2 cellular contexts compared by ENCODE assay signal in the genomic region with DNA sequence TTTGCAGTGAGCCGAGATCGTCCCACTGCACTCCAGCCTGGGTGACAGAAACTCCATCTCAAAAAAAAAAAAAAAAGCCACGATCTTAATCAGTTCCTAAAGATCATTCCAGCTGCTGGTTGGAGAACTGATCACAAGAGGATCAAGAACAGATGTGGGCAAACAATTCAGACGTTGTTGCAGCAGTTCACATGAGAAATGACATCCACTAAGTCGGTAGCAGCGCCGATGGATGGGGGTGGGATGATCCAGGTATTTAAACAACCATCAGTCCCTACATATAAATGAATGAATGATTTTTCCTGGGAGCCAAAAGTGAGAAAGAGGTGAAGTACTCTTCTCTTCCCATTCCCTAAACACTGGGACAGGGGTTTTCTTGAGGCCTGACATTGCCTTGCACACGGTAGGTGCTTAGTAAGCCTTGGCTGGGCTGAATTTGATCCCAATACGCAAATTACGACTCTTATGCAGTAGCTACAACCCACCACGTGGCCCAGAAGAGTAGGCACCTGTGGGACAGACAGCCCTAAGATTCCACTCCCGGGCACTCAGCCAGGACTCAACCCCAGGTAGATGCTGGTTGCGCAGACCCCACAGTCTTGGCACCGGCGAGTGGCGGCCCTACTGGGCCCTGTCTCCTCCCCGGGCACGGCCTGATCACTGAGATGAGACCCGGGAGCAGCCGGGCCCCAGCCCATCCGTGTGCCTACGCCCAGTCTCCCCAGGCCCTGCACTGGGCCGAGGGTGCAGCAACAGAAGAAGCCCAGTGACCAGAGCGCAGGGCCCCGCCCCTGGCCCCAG.
TF ChIP-seq lines count a peak whose summit lies in the region.

No MANE protein-coding gene starts in this region.

TF ChIP-seq in K562, 482 proteins besides CTCF, POLR2A, EP300 and RAD21 (continues in another document):
- TF ChIP-seq SIN3A (IDR thresholded peaks at IDR 0.05; ENCODE audit: borderline replicate concordance in 2 of 2, control insufficient read depth in 1 of 2, low read depth in 2 of 2, low read length in 2 of 2) (peak in 1 of 2 experiments; percentile 66; a peak in 1 of 4 replicates), FIP1L1 (IDR thresholded peaks at IDR 0.05; ENCODE audit: low read depth, low read length, poor library complexity, severe bottlenecking) (no peak), TAF7 (tag; IDR thresholded peaks at IDR 0.05) (no peak), ZNF24 (IDR thresholded peaks at IDR 0.05) (peak; percentile 50; the same call in 1 of the 2 replicates), ZFX (CRISPR knock-in tag; IDR thresholded peaks at IDR 0.05) (peak; percentile 81), HDAC1 (IDR thresholded peaks at IDR 0.05) (peak in 1 of 2 experiments; percentile 40; a peak in 2 of 4 replicates), PHF8 (IDR thresholded peaks at IDR 0.05; ENCODE audit: borderline replicate concordance, low read length) (peak; percentile 64; the same call in 1 of the 2 replicates), CEBPG (CRISPR knock-in tag; IDR thresholded peaks at IDR 0.05) (no peak), CEBPG (tag; conservative IDR thresholded peaks at IDR 0.05 in 1 of 2, IDR thresholded peaks at IDR 0.05 in 1 of 2) (no peak), ZNF232 (CRISPR knock-in tag; IDR thresholded peaks at IDR 0.05) (0 out of 2 replicates have a peak, but pooled peaks have one; percentile 35), TCF7 (IDR thresholded peaks at IDR 0.05; ENCODE audit: borderline replicate concordance) (no peak), NFIC (IDR thresholded peaks at IDR 0.05) (peak; percentile 78), ERF (CRISPR knock-in tag; IDR thresholded peaks at IDR 0.05) (0 out of 2 replicates have a peak, but pooled peaks have one; percentile 76), RAD51 (IDR thresholded peaks at IDR 0.05; ENCODE audit: borderline replicate concordance, low read depth) (peak; percentile 45; the same call in 1 of the 2 replicates), CC2D1A (IDR thresholded peaks at IDR 0.05) (no peak)
- TF ChIP-seq, protein P1, sequence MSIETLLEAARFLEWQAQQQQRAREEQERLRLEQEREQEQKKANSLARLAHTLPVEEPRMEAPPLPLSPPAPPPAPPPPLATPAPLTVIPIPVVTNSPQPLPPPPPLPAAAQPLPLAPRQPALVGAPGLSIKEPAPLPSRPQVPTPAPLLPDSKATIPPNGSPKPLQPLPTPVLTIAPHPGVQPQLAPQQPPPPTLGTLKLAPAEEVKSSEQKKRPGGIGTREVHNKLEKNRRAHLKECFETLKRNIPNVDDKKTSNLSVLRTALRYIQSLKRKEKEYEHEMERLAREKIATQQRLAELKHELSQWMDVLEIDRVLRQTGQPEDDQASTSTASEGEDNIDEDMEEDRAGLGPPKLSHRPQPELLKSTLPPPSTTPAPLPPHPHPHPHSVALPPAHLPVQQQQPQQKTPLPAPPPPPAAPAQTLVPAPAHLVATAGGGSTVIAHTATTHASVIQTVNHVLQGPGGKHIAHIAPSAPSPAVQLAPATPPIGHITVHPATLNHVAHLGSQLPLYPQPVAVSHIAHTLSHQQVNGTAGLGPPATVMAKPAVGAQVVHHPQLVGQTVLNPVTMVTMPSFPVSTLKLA (conservative IDR thresholded peaks at IDR 0.05): peak; percentile 78 to 85
- TF ChIP-seq, protein P2, sequence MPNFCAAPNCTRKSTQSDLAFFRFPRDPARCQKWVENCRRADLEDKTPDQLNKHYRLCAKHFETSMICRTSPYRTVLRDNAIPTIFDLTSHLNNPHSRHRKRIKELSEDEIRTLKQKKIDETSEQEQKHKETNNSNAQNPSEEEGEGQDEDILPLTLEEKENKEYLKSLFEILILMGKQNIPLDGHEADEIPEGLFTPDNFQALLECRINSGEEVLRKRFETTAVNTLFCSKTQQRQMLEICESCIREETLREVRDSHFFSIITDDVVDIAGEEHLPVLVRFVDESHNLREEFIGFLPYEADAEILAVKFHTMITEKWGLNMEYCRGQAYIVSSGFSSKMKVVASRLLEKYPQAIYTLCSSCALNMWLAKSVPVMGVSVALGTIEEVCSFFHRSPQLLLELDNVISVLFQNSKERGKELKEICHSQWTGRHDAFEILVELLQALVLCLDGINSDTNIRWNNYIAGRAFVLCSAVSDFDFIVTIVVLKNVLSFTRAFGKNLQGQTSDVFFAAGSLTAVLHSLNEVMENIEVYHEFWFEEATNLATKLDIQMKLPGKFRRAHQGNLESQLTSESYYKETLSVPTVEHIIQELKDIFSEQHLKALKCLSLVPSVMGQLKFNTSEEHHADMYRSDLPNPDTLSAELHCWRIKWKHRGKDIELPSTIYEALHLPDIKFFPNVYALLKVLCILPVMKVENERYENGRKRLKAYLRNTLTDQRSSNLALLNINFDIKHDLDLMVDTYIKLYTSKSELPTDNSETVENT (CRISPR knock-in tag; IDR thresholded peaks at IDR 0.05): peak; percentile 27; the same call in 1 of the 2 replicates
- TF ChIP-seq, protein P3, sequence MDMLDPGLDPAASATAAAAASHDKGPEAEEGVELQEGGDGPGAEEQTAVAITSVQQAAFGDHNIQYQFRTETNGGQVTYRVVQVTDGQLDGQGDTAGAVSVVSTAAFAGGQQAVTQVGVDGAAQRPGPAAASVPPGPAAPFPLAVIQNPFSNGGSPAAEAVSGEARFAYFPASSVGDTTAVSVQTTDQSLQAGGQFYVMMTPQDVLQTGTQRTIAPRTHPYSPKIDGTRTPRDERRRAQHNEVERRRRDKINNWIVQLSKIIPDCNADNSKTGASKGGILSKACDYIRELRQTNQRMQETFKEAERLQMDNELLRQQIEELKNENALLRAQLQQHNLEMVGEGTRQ (CRISPR knock-in tag; IDR thresholded peaks at IDR 0.05): peak; percentile 63
- TF ChIP-seq, protein P4, sequence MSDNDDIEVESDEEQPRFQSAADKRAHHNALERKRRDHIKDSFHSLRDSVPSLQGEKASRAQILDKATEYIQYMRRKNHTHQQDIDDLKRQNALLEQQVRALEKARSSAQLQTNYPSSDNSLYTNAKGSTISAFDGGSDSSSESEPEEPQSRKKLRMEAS (CRISPR knock-in tag; IDR thresholded peaks at IDR 0.05): peak; percentile 72
- TF ChIP-seq, protein P5, sequence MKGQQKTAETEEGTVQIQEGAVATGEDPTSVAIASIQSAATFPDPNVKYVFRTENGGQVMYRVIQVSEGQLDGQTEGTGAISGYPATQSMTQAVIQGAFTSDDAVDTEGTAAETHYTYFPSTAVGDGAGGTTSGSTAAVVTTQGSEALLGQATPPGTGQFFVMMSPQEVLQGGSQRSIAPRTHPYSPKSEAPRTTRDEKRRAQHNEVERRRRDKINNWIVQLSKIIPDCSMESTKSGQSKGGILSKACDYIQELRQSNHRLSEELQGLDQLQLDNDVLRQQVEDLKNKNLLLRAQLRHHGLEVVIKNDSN (CRISPR knock-in tag; IDR thresholded peaks at IDR 0.05): peak; percentile 75

TF ChIP-seq in liver, 16 proteins besides CTCF, POLR2A, EP300 and RAD21:
- no peak for TF ChIP-seq TAF1 (conservative IDR thresholded peaks at IDR 0.05)
- TF ChIP-seq, protein P4 (IDR thresholded peaks at IDR 0.05): peak; percentile 21
